23 cellular contexts compared by ENCODE assay signal in genomic region chr2:112332123-112332696, GRCh38. TPM values are rescaled to one million over a fixed set of nuclear protein-coding genes. Genes with fewer than 3 reads are reported as not detected.
DNase-seq lines count a peak whose midpoint lies in the region; ATAC-seq, FAIRE-seq and TF ChIP-seq lines count a peak whose summit lies in the region.
"Had no signal": no experiment of that assay in that cellular context is flagged by ENCODE, and none has a peak within 500 bp of the region (broad histone marks: within the 10 kb centered on the region; RNA-seq: fewer than 3 reads in every experiment).

No MANE protein-coding gene starts in this region.

- TF ChIP-seq POLR2A in H1 (IDR thresholded peaks at IDR 0.05; ENCODE audit: control extremely low read depth in 1 of 2, low read depth in 2 of 2, low read length in 2 of 2): no peak

- H3K4ac ChIP-seq in H1 (replicated peaks; ENCODE audit: insufficient read length, low read depth, low read length): no peak overlapping the region

- H3K9ac ChIP-seq in H1 (replicated peaks in 1 of 4; ENCODE audit: extremely low read depth in 1 of 4, low read depth in 3 of 4, low read length in 3 of 4): no peak overlapping the region
- no peak overlapping the region for H3K9ac ChIP-seq in liver (ENCODE audit: low read depth in 1 of 2, low read length in 2 of 2)
- H3K9ac ChIP-seq: GM23248 had no signal

- H3K18ac ChIP-seq in H1 (ENCODE audit: extremely low read depth, low read length): no peak overlapping the region

- no peaks in the 10 kb centered on the region for H3K27me3 ChIP-seq in H1 (replicated peaks in 1 of 4; ENCODE audit: control insufficient read depth in 3 of 4, extremely low read depth in 1 of 4, insufficient read depth in 3 of 4, low read length in 3 of 4)
- no peaks in the 10 kb centered on the region for H3K27me3 ChIP-seq in liver (ENCODE audit: control insufficient read depth in 4 of 4, insufficient read depth in 4 of 4, low read length in 3 of 4)

- H3K9me3 ChIP-seq in T-helper 17 cell (ENCODE audit: control insufficient read depth, low read length, poor library complexity, severe bottlenecking): no peaks in the 10 kb centered on the region
- no peaks in the 10 kb centered on the region for H3K9me3 ChIP-seq in H1 (ENCODE audit: insufficient read depth in 2 of 2, low read depth in 1 of 2, low read length in 1 of 2)
- H3K9me3 ChIP-seq in liver (ENCODE audit: control insufficient read depth in 4 of 4, low read length in 3 of 4): no peaks in the 10 kb centered on the region
- H3K9me3 ChIP-seq: A549, HAP-1 had no signal

- no peak overlapping the region for H3K56ac ChIP-seq in H1 (replicated peaks; ENCODE audit: insufficient read length, low read depth, low read length)

- peaks cover 11% of the 10 kb centered on the region for H3K36me3 Mint-ChIP-seq in T-helper 17 cell (ENCODE audit: low read depth)

- H3K4me3 ChIP-seq in H1 (ENCODE audit: extremely low read depth in 1 of 4, insufficient read depth in 2 of 4, low read depth in 3 of 4, low read length in 4 of 4) (no peak overlapping the region), liver (ENCODE audit: low read depth in 1 of 3, low read length in 3 of 3) (no peak overlapping the region)
- H3K4me3 ChIP-seq: A549, GM23248, HAP-1 had no signal

- H3K14ac ChIP-seq in H1 (ENCODE audit: insufficient read length): no peak overlapping the region

- no peak overlapping the region for H2BK12ac ChIP-seq in H1 (ENCODE audit: low read depth, low read length)

- peak overlapping the region; percentile 43 for H3K27ac Mint-ChIP-seq in T-helper 17 cell
- H3K27ac Mint-ChIP-seq: HFFc6 had no signal

- H3K23ac ChIP-seq in H1 (ENCODE audit: insufficient read length): no peak overlapping the region

- POLR2A ChIA-PET in H1 (lab: Charles Lee; ENCODE audit: partially characterized antibody): no interaction called here

- H3K36me3 ChIP-seq in H1 (ENCODE audit: control insufficient read depth in 2 of 4, insufficient read depth in 4 of 4, low read length in 3 of 4) (no peaks in the 10 kb centered on the region), liver (ENCODE audit: control insufficient read depth in 4 of 4, insufficient read depth in 3 of 4, low read depth in 1 of 4, low read length in 3 of 4) (no peaks in the 10 kb centered on the region)
- H3K36me3 ChIP-seq: HAP-1 had no signal

- no peak for TF ChIP-seq EP300 in H1 (IDR thresholded peaks at IDR 0.05; ENCODE audit: borderline replicate concordance in 1 of 2, low read depth in 2 of 2, low read length in 2 of 2)

- no peak overlapping the region for H3K27ac ChIP-seq in H1 (ENCODE audit: low read depth, low read length)
- H3K27ac ChIP-seq in liver (ENCODE audit: low read depth in 1 of 2, low read length in 2 of 2): no peak overlapping the region
- H3K27ac ChIP-seq: A549, GM23248 had no signal

- H2BK15ac ChIP-seq in H1 (ENCODE audit: low read length): no peak overlapping the region

- H4K8ac ChIP-seq in H1 (ENCODE audit: extremely low read depth, insufficient read depth, low read length): peak overlapping the region; percentile 46; the same call in 1 of the 2 replicates

- no peak overlapping the region for H2BK20ac ChIP-seq in H1 (ENCODE audit: low read length)

- H4K5ac ChIP-seq in H1 (ENCODE audit: insufficient read length, low read depth, low read length): no peak overlapping the region

- H3K79me1 ChIP-seq in H1 (ENCODE audit: low read depth, low read length): no peaks in the 10 kb centered on the region

- H3K4me3 Mint-ChIP-seq in T-helper 17 cell: no peak overlapping the region
- H3K4me3 Mint-ChIP-seq: CD4-positive, alpha-beta memory T cell; HFFc6 had no signal

- FAIRE-seq in H1 (lab: Jason Lieb, UNC): no peak
- FAIRE-seq: A549, GM12891, H54 had no signal

- no peak overlapping the region for H2AFZ ChIP-seq in H1 (ENCODE audit: low read length)
- H2AFZ ChIP-seq: GM23248 had no signal

- WGBS in H1 (ENCODE audit: extremely low coverage in 1 of 2, insufficient coverage in 1 of 2, insufficient read length in 1 of 2, insufficient replicate concordance in 2 of 2, low coverage in 1 of 2, low lambda C conversion rate in 2 of 2, missing lambda C conversion rate in 1 of 2), 2 experiments: 87% methylated on average over 5 of the region's 5 CpGs; no CpG with 5 or more reads in 1 of the 2 experiments
- WGBS in liver: 68% methylated on average over 5 of the region's 5 CpGs

- H2AK5ac ChIP-seq in H1 (ENCODE audit: low read depth, low read length): no peak overlapping the region

- ATAC-seq in T-helper 17 cell (no peak), HG02610 (IDR thresholded peaks at IDR 0.05; ENCODE audit: unreplicated experiment) (no peak)
- ATAC-seq: A549 had no signal

- TF ChIP-seq CTCF in H1 (IDR thresholded peaks at IDR 0.05; ENCODE audit: control extremely low read depth in 1 of 3, insufficient read depth in 1 of 3, low read depth in 1 of 3, low read length in 3 of 3) (no peak), liver (IDR thresholded peaks at IDR 0.05; ENCODE audit: low read depth, low read length, missing input control) (no peak)

- H2BK5ac ChIP-seq in H1 (ENCODE audit: low read depth, low read length): no peak overlapping the region

- H3K4me2 ChIP-seq in H1 (ENCODE audit: insufficient read depth in 1 of 2, low read depth in 2 of 2, low read length in 2 of 2): no peak overlapping the region
- H3K4me2 ChIP-seq: A549 had no signal

- DNase-seq in T-helper 17 cell: no peak
- DNase-seq in H1 (ENCODE audit: low read depth in 1 of 2, low spot score in 2 of 2): no peak
- DNase-seq in GOT3 (lab: John Stamatoyannopoulos, UW): no peak
- no peak for DNase-seq in Ammon's horn (ENCODE audit: low spot score)
- DNase-seq in epidermal melanocyte (ENCODE audit: insufficient read length, low spot score): no peak
- DNase-seq: 8988T; ACHN; AML-193; C1 segment of cervical spinal cord; Calu3; CD4-positive, alpha-beta memory T cell; COR-L47; DMS53; DMS79 treated with DMSO at 0.1 percent for 48 hours; GF-D8; GM23248; HFFc6 had no signal

- TF ChIP-seq RAD21 in H1 (IDR thresholded peaks at IDR 0.05 in 1 of 2, conservative IDR thresholded peaks at IDR 0.05 in 1 of 2; ENCODE audit: low read depth in 2 of 2, low read length in 2 of 2): no peak
- no peak for TF ChIP-seq RAD21 in liver (IDR thresholded peaks at IDR 0.05)

- CTCF ChIA-PET in H1 (lab: Charles Lee; ENCODE audit: partially characterized antibody): interaction anchor here (0.6 to 0.8 kb wide), 2 partner anchors 10 to 14 kb away, joined by 3 to 4 read pairs; no protein-coding TSS in a partner anchor

- no peaks in the 10 kb centered on the region; the same call in 1 of the 2 replicates for H3K23me2 ChIP-seq in H1 (ENCODE audit: low read depth, low read length)

- no peak overlapping the region for H4K91ac ChIP-seq in H1 (replicated peaks; ENCODE audit: insufficient read length, low read length)

- H2BK120ac ChIP-seq in H1 (replicated peaks; ENCODE audit: low read depth, low read length): no peak overlapping the region

- H3K4me1 ChIP-seq in H1 (replicated peaks in 1 of 4; ENCODE audit: control insufficient read depth in 3 of 4, insufficient read depth in 4 of 4, low read length in 3 of 4): no peaks in the 10 kb centered on the region
- H3K4me1 ChIP-seq in liver (ENCODE audit: control insufficient read depth in 4 of 4, insufficient read depth in 4 of 4, low read length in 3 of 4): peaks cover 0 to 2% (median 0%) of the 10 kb centered on the region in 4 donors
- H3K4me1 ChIP-seq: A549, HAP-1 had no signal

- peaks cover 2% of the 10 kb centered on the region for H3K4me1 Mint-ChIP-seq in T-helper 17 cell
- H3K4me1 Mint-ChIP-seq: CD4-positive, alpha-beta memory T cell had no signal

- H3K79me2 ChIP-seq in H1 (ENCODE audit: control insufficient read depth in 1 of 2, insufficient read depth in 2 of 2, low read length in 2 of 2): no peaks in the 10 kb centered on the region

- no peaks in the 10 kb centered on the region for H3K27me3 Mint-ChIP-seq in T-helper 17 cell
- H3K27me3 Mint-ChIP-seq: CD4-positive, alpha-beta memory T cell had no signal

- H4K20me1 ChIP-seq in H1 (replicated peaks in 1 of 2; ENCODE audit: control insufficient read depth in 1 of 2, insufficient read depth in 2 of 2, low read length in 2 of 2): no peaks in the 10 kb centered on the region

TF ChIP-seq in H1, 55 proteins besides CTCF, POLR2A, EP300 and RAD21:
- TF ChIP-seq RNF2 (IDR thresholded peaks at IDR 0.05; ENCODE audit: borderline replicate concordance, low read depth, low read length, missing control alignments, poor library complexity, severe bottlenecking) (no peak), SUZ12 (IDR thresholded peaks at IDR 0.05; ENCODE audit: low read length) (no peak), KDM5A (IDR thresholded peaks at IDR 0.05; ENCODE audit: low read length) (no peak)

TF ChIP-seq in liver, 16 proteins besides CTCF, POLR2A, EP300 and RAD21:
- TF ChIP-seq GABPA (IDR thresholded peaks at IDR 0.05 in 1 of 2, conservative IDR thresholded peaks at IDR 0.05 in 1 of 2) (no peak), YY1 (IDR thresholded peaks at IDR 0.05) (peak; percentile 21)

RNA-seq across cellular contexts. Expression of gene ZC3H6, which starts 56.8 kb away (rescaled TPM):
- 10 to 100 TPM; 17.7 to 19.6 TPM for total RNA-seq in T-helper 17 cell
- 6.9 and 7.3 TPM in 2 replicates for total RNA-seq in H1 (2021; fragmentation: NEBNext Ultra II Directional; extraction: Animal tissue kit (Norgen Biotek cat#: 25700))
- 1.4 and 1.5 TPM in 2 replicates for polyA plus RNA-seq in H1 (2011; rRNA removed)
- polyA plus RNA-seq in H1 (2011; cell fraction: cytosol; rRNA removed): 1.9 TPM
- polyA plus RNA-seq in H1 (2011; cell fraction: nucleus; rRNA removed): 2.7 TPM
- 1.8 to 6.3 TPM (median 2.2 TPM) in 4 replicates for polyA plus RNA-seq in H1 (2012, experiment 1 of 2)
- 0.30 TPM for polyA plus RNA-seq in H1 (2012, experiment 2 of 2)
- polyA plus RNA-seq in H1 (2013, experiment 1 of 2): 7.0 TPM
- 5.6 TPM for polyA plus RNA-seq in H1 (2013, experiment 2 of 2)
- polyA minus RNA-seq in H1 (2011; rRNA and poly(A)+ RNA removed): 4.9 and 6.0 TPM in 2 replicates
- 6.2 TPM for polyA minus RNA-seq in H1 (2011; cell fraction: cytosol; rRNA and poly(A)+ RNA removed)
- polyA minus RNA-seq in H1 (2011; cell fraction: nucleus; rRNA and poly(A)+ RNA removed): 9.6 TPM
- 1 to 10 TPM; 3.7 to 5.8 TPM for total RNA-seq in liver
- under 1 TPM; 0.32 to 0.99 TPM for polyA plus RNA-seq in liver
